10 cellular contexts compared by ENCODE assay signal in genomic region chr19:48968179-48968661, GRCh38. TPM values are rescaled to one million over a fixed set of nuclear protein-coding genes. Genes with fewer than 3 reads are reported as not detected.
DNase-seq lines count a peak whose midpoint lies in the region; ATAC-seq and TF ChIP-seq lines count a peak whose summit lies in the region.
"Had no signal": no experiment of that assay in that cellular context is flagged by ENCODE, and none has a peak within 500 bp of the region (broad histone marks: within the 10 kb centered on the region; RNA-seq: fewer than 3 reads in every experiment).

No MANE protein-coding gene starts in this region.

- H3K4me3 ChIP-seq in suprapubic skin = no peak overlapping the region

- DNase-seq in activated CD4-positive, alpha-beta T cell treated with anti-CD3 and anti-CD28 coated beads, Interleukin-2, amount 10 ng/mL, durations not matched to agents 7 days and 5 days = no peak
- no peak for DNase-seq in activated CD4-positive, alpha-beta T cell treated with anti-CD3 and anti-CD28 coated beads, Interleukin-2, amount 50 U/mL, for 4 hours
- no peak for DNase-seq in activated CD8-positive, alpha-beta T cell treated with anti-CD3 and anti-CD28 coated beads, Interleukin-2, amount 10 ng/mL, durations not matched to agents 7 days and 5 days
- peak; percentile 36 for DNase-seq in glomerular visceral epithelial cell (ENCODE audit: extremely low spot score)
- DNase-seq in suprapubic skin (ENCODE audit: low spot score in 2 of 2) = no peak
- no peak for DNase-seq in NCI-H2196 (lab: John Stamatoyannopoulos, UW; ENCODE audit: unreplicated experiment)
- no peak for DNase-seq in pons (ENCODE audit: low spot score)
- DNase-seq: stimulated activated CD4-positive, alpha-beta T cell treated with anti-CD3 and anti-CD28 coated beads, Interleukin-4, amount 100 ng/mL, for 1 hour had no signal

- no peak for TF ChIP-seq EP300 in suprapubic skin (IDR thresholded peaks at IDR 0.05)

- POLR2A ChIA-PET in activated CD4-positive, alpha-beta T cell treated with anti-CD3 and anti-CD28 coated beads, Interleukin-2, amount 10 ng/mL, durations not matched to agents 7 days and 5 days (lab: Charles Lee) = interaction anchor here (1.0 kb wide), 1 partner anchor 8 kb away, joined by 4 read pairs; no protein-coding TSS in a partner anchor
- POLR2A ChIA-PET in activated CD8-positive, alpha-beta T cell treated with anti-CD3 and anti-CD28 coated beads, Interleukin-2, amount 10 ng/mL, durations not matched to agents 7 days and 5 days (lab: Charles Lee) = interaction anchor here (1.4 to 5.4 kb wide), 2 partner anchors 67 to 94 kb away, joined by 3 to 54 read pairs; partner anchors contain the start of gene PPP1R15A

- no peak overlapping the region for H3K4me3 Mint-ChIP-seq in activated CD4-positive, alpha-beta T cell treated with anti-CD3 and anti-CD28 coated beads, Interleukin-2, amount 10 ng/mL, durations not matched to agents 7 days and 5 days
- no peak overlapping the region for H3K4me3 Mint-ChIP-seq in activated CD8-positive, alpha-beta T cell treated with anti-CD3 and anti-CD28 coated beads, Interleukin-2, amount 10 ng/mL, durations not matched to agents 7 days and 5 days

- peaks cover 39% of the 10 kb centered on the region for H3K36me3 Mint-ChIP-seq in activated CD4-positive, alpha-beta T cell treated with anti-CD3 and anti-CD28 coated beads, Interleukin-2, amount 10 ng/mL, durations not matched to agents 7 days and 5 days (ENCODE audit: low read depth)
- peaks cover 50% of the 10 kb centered on the region for H3K36me3 Mint-ChIP-seq in activated CD8-positive, alpha-beta T cell treated with anti-CD3 and anti-CD28 coated beads, Interleukin-2, amount 10 ng/mL, durations not matched to agents 7 days and 5 days (ENCODE audit: low read depth)

- H3K27ac Mint-ChIP-seq in activated CD4-positive, alpha-beta T cell treated with anti-CD3 and anti-CD28 coated beads, Interleukin-2, amount 10 ng/mL, durations not matched to agents 7 days and 5 days = peak overlapping the region; percentile 54
- H3K27ac Mint-ChIP-seq in activated CD8-positive, alpha-beta T cell treated with anti-CD3 and anti-CD28 coated beads, Interleukin-2, amount 10 ng/mL, durations not matched to agents 7 days and 5 days = peak overlapping the region; percentile 23

- TF ChIP-seq CTCF in suprapubic skin (IDR thresholded peaks at IDR 0.05) = no peak

- CTCF ChIA-PET in activated CD4-positive, alpha-beta T cell treated with anti-CD3 and anti-CD28 coated beads, Interleukin-2, amount 10 ng/mL, durations not matched to agents 7 days and 5 days (lab: Charles Lee) = interaction anchor here (0.6 to 3.0 kb wide), 5 partner anchors 9 to 172 kb away, joined by 3 to 13 read pairs (median 3); partner anchors contain the start of genes GYS1 and RUVBL2
- CTCF ChIA-PET in activated CD8-positive, alpha-beta T cell treated with anti-CD3 and anti-CD28 coated beads, Interleukin-2, amount 10 ng/mL, durations not matched to agents 7 days and 5 days (lab: Charles Lee) = interaction anchor here (0.7 to 3.8 kb wide), 3 partner anchors 25 to 172 kb away, joined by 3 to 23 read pairs (median 3); partner anchors contain the start of genes GYS1, PPP1R15A and RUVBL2

- H3K27ac ChIP-seq in suprapubic skin = peak overlapping the region; percentile 33

- H3K4me1 Mint-ChIP-seq in activated CD4-positive, alpha-beta T cell treated with anti-CD3 and anti-CD28 coated beads, Interleukin-2, amount 10 ng/mL, durations not matched to agents 7 days and 5 days = peaks cover 48% of the 10 kb centered on the region
- peaks cover 54% of the 10 kb centered on the region for H3K4me1 Mint-ChIP-seq in activated CD8-positive, alpha-beta T cell treated with anti-CD3 and anti-CD28 coated beads, Interleukin-2, amount 10 ng/mL, durations not matched to agents 7 days and 5 days (ENCODE audit: low read depth)

- TF ChIP-seq POLR2A in suprapubic skin (IDR thresholded peaks at IDR 0.05) = no peak

- H3K9me3 ChIP-seq in suprapubic skin = no peaks in the 10 kb centered on the region

- WGBS in suprapubic skin = 53% methylated on average over 4 of the region's 4 CpGs

- no peaks in the 10 kb centered on the region for H3K27me3 ChIP-seq in suprapubic skin

- H3K27me3 Mint-ChIP-seq in activated CD4-positive, alpha-beta T cell treated with anti-CD3 and anti-CD28 coated beads, Interleukin-2, amount 10 ng/mL, durations not matched to agents 7 days and 5 days = no peaks in the 10 kb centered on the region
- no peaks in the 10 kb centered on the region for H3K27me3 Mint-ChIP-seq in activated CD8-positive, alpha-beta T cell treated with anti-CD3 and anti-CD28 coated beads, Interleukin-2, amount 10 ng/mL, durations not matched to agents 7 days and 5 days (ENCODE audit: low read depth)

- peaks cover 48% of the 10 kb centered on the region for H3K4me1 ChIP-seq in suprapubic skin

- H3K36me3 ChIP-seq in suprapubic skin = peaks cover 52% of the 10 kb centered on the region

- no peak for ATAC-seq in activated CD8-positive, alpha-beta T cell treated with anti-CD3 and anti-CD28 coated beads, Interleukin-2, amount 10 ng/mL, durations not matched to agents 7 days and 5 days
- no peak for ATAC-seq in GM19035 (IDR thresholded peaks at IDR 0.05; ENCODE audit: unreplicated experiment)

- no peaks in the 10 kb centered on the region for H3K9me3 Mint-ChIP-seq in activated CD4-positive, alpha-beta T cell treated with anti-CD3 and anti-CD28 coated beads, Interleukin-2, amount 10 ng/mL, durations not matched to agents 7 days and 5 days
- no peaks in the 10 kb centered on the region for H3K9me3 Mint-ChIP-seq in activated CD8-positive, alpha-beta T cell treated with anti-CD3 and anti-CD28 coated beads, Interleukin-2, amount 10 ng/mL, durations not matched to agents 7 days and 5 days (ENCODE audit: insufficient read depth)

RNA-seq across cellular contexts. Expression of gene FTL, which starts 3.1 kb away (rescaled TPM):
- 100 to 1,000 TPM; 683 to 880 TPM for total RNA-seq in activated CD4-positive, alpha-beta T cell treated with anti-CD3 and anti-CD28 coated beads, Interleukin-2, amount 10 ng/mL, durations not matched to agents 7 days and 5 days
- 1,000 to 10,000 TPM in 1 of 2 experiments, 100 to 1,000 TPM in 1; 971 to 1,027 TPM for total RNA-seq in activated CD8-positive, alpha-beta T cell treated with anti-CD3 and anti-CD28 coated beads, Interleukin-2, amount 10 ng/mL, durations not matched to agents 7 days and 5 days
- total RNA-seq in suprapubic skin = 1,000 to 10,000 TPM in 3 of 4 donors, 100 to 1,000 TPM in 1; 883 to 1,582 (median 1,278) TPM

RNA-seq across cellular contexts. Expression of gene BAX, which starts 13.5 kb away (rescaled TPM):
- total RNA-seq in activated CD4-positive, alpha-beta T cell treated with anti-CD3 and anti-CD28 coated beads, Interleukin-2, amount 10 ng/mL, durations not matched to agents 7 days and 5 days = 100 to 1,000 TPM; 310 to 324 TPM
- total RNA-seq in activated CD8-positive, alpha-beta T cell treated with anti-CD3 and anti-CD28 coated beads, Interleukin-2, amount 10 ng/mL, durations not matched to agents 7 days and 5 days = 100 to 1,000 TPM; 336 to 350 TPM
- 10 to 100 TPM; 25.1 to 29.6 (median 27.5) TPM for total RNA-seq in suprapubic skin

RNA-seq across cellular contexts. Expression of gene GYS1, which starts 24.9 kb away (rescaled TPM):
- total RNA-seq in activated CD4-positive, alpha-beta T cell treated with anti-CD3 and anti-CD28 coated beads, Interleukin-2, amount 10 ng/mL, durations not matched to agents 7 days and 5 days = 10 to 100 TPM; 55.8 to 60.8 TPM
- total RNA-seq in activated CD8-positive, alpha-beta T cell treated with anti-CD3 and anti-CD28 coated beads, Interleukin-2, amount 10 ng/mL, durations not matched to agents 7 days and 5 days = 10 to 100 TPM; 54.7 to 57.9 TPM
- total RNA-seq in suprapubic skin = 10 to 100 TPM; 26.4 to 42.0 (median 31.6) TPM

RNA-seq across cellular contexts. Expression of gene RUVBL2, which starts 25.5 kb away (rescaled TPM):
- 10 to 100 TPM; 82.2 to 89.4 TPM for total RNA-seq in activated CD4-positive, alpha-beta T cell treated with anti-CD3 and anti-CD28 coated beads, Interleukin-2, amount 10 ng/mL, durations not matched to agents 7 days and 5 days
- total RNA-seq in activated CD8-positive, alpha-beta T cell treated with anti-CD3 and anti-CD28 coated beads, Interleukin-2, amount 10 ng/mL, durations not matched to agents 7 days and 5 days = 100 to 1,000 TPM; 105 to 106 TPM
- 10 to 100 TPM; 37.3 to 70.3 (median 68.8) TPM for total RNA-seq in suprapubic skin

RNA-seq across cellular contexts. Expression of gene DHDH, which starts 34.7 kb away (rescaled TPM):
- total RNA-seq in activated CD4-positive, alpha-beta T cell treated with anti-CD3 and anti-CD28 coated beads, Interleukin-2, amount 10 ng/mL, durations not matched to agents 7 days and 5 days = 1 to 10 TPM; 3.1 to 3.2 TPM
- 1 to 10 TPM; 1.6 to 1.9 TPM for total RNA-seq in activated CD8-positive, alpha-beta T cell treated with anti-CD3 and anti-CD28 coated beads, Interleukin-2, amount 10 ng/mL, durations not matched to agents 7 days and 5 days
- total RNA-seq in suprapubic skin = under 1 TPM in 1 of 4 donors, not detected in 3; 0.59 TPM
- total RNA-seq: cerebellum had no signal

Comparison
In these comparisons a context has a peak if more than half of its experiments do, and no peak if none do; other contexts are left out.
1. RNA of gene BAX, which starts 13.5 kb away (total RNA-seq): 336 to 350 TPM in activated CD8-positive, alpha-beta T cell treated with anti-CD3 and anti-CD28 coated beads, Interleukin-2, amount 10 ng/mL, durations not matched to agents 7 days and 5 days and 310 to 324 TPM in activated CD4-positive, alpha-beta T cell treated with anti-CD3 and anti-CD28 coated beads, Interleukin-2, amount 10 ng/mL, durations not matched to agents 7 days and 5 days; 25.1 to 29.6 TPM in suprapubic skin; every median in the first group is over 10 times any median in the second.